Comparison of ENCODE assay signal across 1 cellular context in the genomic region with DNA sequence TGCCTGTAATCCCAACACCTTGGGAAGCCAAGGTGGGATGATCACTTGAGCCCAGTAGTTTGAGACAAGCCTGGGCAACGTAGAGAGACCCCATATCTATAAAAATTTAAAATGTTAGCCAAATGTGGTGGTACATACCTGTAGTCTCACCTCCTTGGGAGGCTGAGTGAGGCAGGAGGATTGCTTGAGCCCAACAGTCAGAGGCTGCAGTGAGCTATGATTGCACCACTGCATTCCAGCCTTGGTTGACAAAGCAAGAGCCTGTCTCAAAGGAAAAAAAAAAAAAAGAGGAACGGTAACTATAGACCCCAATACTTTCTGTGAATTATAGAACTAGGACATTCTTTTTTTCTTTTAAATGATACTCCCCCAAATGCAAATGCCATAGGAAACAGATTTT.
TF ChIP-seq lines count a peak whose summit lies in the region.

No MANE protein-coding gene starts in this region.

TF ChIP-seq in HepG2, 621 proteins besides CTCF, POLR2A, EP300 and RAD21:
- TF ChIP-seq, protein P1, sequence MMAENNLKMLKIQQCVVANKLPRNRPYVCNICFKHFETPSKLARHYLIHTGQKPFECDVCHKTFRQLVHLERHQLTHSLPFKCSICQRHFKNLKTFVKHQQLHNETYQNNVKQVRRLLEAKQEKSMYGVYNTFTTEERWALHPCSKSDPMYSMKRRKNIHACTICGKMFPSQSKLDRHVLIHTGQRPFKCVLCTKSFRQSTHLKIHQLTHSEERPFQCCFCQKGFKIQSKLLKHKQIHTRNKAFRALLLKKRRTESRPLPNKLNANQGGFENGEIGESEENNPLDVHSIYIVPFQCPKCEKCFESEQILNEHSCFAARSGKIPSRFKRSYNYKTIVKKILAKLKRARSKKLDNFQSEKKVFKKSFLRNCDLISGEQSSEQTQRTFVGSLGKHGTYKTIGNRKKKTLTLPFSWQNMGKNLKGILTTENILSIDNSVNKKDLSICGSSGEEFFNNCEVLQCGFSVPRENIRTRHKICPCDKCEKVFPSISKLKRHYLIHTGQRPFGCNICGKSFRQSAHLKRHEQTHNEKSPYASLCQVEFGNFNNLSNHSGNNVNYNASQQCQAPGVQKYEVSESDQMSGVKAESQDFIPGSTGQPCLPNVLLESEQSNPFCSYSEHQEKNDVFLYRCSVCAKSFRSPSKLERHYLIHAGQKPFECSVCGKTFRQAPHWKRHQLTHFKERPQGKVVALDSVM (CRISPR knock-in tag; IDR thresholded peaks at IDR 0.05): peak; percentile 34; the same call in 1 of the 2 replicates
- no peak for TF ChIP-seq XBP1 (CRISPR knock-in tag; IDR thresholded peaks at IDR 0.05)
